Comparison of ENCODE assay signal across 16 cellular contexts in the genomic region with DNA sequence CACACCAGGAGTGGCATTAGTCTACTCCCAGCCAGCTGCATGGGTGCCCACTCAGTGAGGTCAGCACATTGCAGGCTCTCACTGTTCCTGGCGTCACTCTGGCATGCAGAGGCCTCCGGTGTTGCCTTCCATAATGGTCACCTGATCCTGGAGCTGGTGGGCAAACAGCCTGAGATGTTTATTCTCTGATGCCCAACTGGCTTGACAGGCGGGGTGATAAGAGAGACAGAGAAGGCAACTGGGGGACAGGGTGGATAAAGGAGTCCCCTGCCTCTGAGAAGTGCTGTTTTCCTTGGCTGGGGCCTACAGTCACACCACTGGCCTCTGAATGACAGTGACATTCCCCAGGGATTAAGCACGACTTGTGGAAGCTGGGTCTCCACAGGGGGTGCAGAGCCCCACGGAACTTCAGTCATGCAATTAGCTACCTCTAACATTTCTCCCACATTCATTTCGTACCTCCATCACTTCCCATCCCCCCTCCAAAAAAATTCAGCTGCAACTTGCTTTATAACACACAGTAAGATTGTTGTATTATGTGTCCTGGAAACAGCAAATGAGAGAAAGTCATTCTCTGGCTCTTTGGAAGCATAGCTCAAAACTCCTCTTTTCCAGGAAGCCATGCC. TPM values are rescaled to one million over a fixed set of nuclear protein-coding genes. Genes with fewer than 3 reads are reported as not detected.
DNase-seq lines count a peak whose midpoint lies in the region; ATAC-seq and TF ChIP-seq lines count a peak whose summit lies in the region.
"Had no signal": no experiment of that assay in that cellular context is flagged by ENCODE, and none has a peak within 500 bp of the region (broad histone marks: within the 10 kb centered on the region; RNA-seq: fewer than 3 reads in every experiment).

No MANE protein-coding gene starts in this region.

- no peak overlapping the region for H2BK120ac ChIP-seq in mesenchymal stem cell (ENCODE audit: low read depth, low read length)

- H3K9me3 Mint-ChIP-seq in brain (peaks cover 0 to 2% (median 0%) of the 10 kb centered on the region in 5 experiments), nephron progenitor cell (no peaks in the 10 kb centered on the region)
- H3K9me3 Mint-ChIP-seq: CD8-positive, alpha-beta memory T cell had no signal

- H3K14ac ChIP-seq in mesenchymal stem cell (ENCODE audit: low read length in 2 of 2), result no peak overlapping the region

- H3K4me1 Mint-ChIP-seq in brain, result peaks cover 42% of the 10 kb centered on the region
- H3K4me1 Mint-ChIP-seq in nephron progenitor cell, result peaks cover 56% of the 10 kb centered on the region

- H3K4me3 ChIP-seq in mesenchymal stem cell (ENCODE audit: insufficient read depth in 1 of 2, low read depth in 1 of 2, low read length in 2 of 2) (no peak overlapping the region), transverse colon (no peak overlapping the region)
- H3K4me3 ChIP-seq: breast epithelium, thyroid gland had no signal

- WGBS in mesenchymal stem cell, result 29% methylated on average over 5 of the region's 6 CpGs
- WGBS in transverse colon (ENCODE audit: low coverage in 1 of 2), 2 donors, result 61% methylated on average over 6 of the region's 6 CpGs; no CpG with 5 or more reads in 1 of the 2 donors

- H3K4ac ChIP-seq in mesenchymal stem cell (ENCODE audit: low read depth in 1 of 2, low read length in 2 of 2), result no peak overlapping the region

- H3K9me3 ChIP-seq in mesenchymal stem cell (ENCODE audit: control insufficient read depth, low read length), result no peaks in the 10 kb centered on the region
- no peaks in the 10 kb centered on the region for H3K9me3 ChIP-seq in transverse colon
- H3K9me3 ChIP-seq: breast epithelium, neutrophil, thyroid gland had no signal

- H3K4me3 Mint-ChIP-seq in brain (no peak overlapping the region), nephron progenitor cell (no peak overlapping the region)
- H3K4me3 Mint-ChIP-seq: CD8-positive, alpha-beta memory T cell had no signal

- H3K27me3 ChIP-seq in mesenchymal stem cell (ENCODE audit: control insufficient read depth in 1 of 2, insufficient read depth in 1 of 2, low read length in 2 of 2) (peaks cover under 1 to 29% of the 10 kb centered on the region in 2 experiments), transverse colon (peaks cover 25% of the 10 kb centered on the region)
- H3K27me3 ChIP-seq: thyroid gland had no signal

- H3K9ac ChIP-seq in mesenchymal stem cell (ENCODE audit: low read length), result no peak overlapping the region

- H3K36me3 Mint-ChIP-seq in brain, result no peaks in the 10 kb centered on the region
- H3K36me3 Mint-ChIP-seq in nephron progenitor cell (ENCODE audit: low read depth), result no peaks in the 10 kb centered on the region
- H3K36me3 Mint-ChIP-seq: CD8-positive, alpha-beta memory T cell had no signal

- H2BK5ac ChIP-seq in mesenchymal stem cell (ENCODE audit: low read depth, low read length, poor library complexity, severe bottlenecking), result no peak overlapping the region

- H3K4me1 ChIP-seq in mesenchymal stem cell (ENCODE audit: control insufficient read depth, insufficient read depth, low read depth, low read length) (peaks cover 9% of the 10 kb centered on the region), transverse colon (peaks cover 0 to 3% (median 0%) of the 10 kb centered on the region in 4 donors)
- H3K4me1 ChIP-seq: thyroid gland had no signal

- H3K27ac Mint-ChIP-seq in brain (peak overlapping the region in 4 of 5 experiments; percentile 31 to 80 (median 48)), nephron progenitor cell (no peak overlapping the region)
- H3K27ac Mint-ChIP-seq: CD8-positive, alpha-beta memory T cell had no signal

- no peak overlapping the region for H2BK15ac ChIP-seq in mesenchymal stem cell (ENCODE audit: low read depth, poor library complexity, severe bottlenecking)

- DNase-seq in DMS 273 (lab: John Stamatoyannopoulos, UW; ENCODE audit: unreplicated experiment) (peak; percentile 22), DMS 273 treated with DMSO at 0.1 percent for 48 hours (lab: John Stamatoyannopoulos, UW) (no peak), mesenchymal stem cell (no peak), transverse colon (no peak), nephron progenitor cell (no peak), mucosa of gallbladder (ENCODE audit: low spot score) (no peak)
- DNase-seq: activated CD4-positive, alpha-beta T cell treated with anti-CD3 and anti-CD28 coated beads for 48 hours; CD8-positive, alpha-beta memory T cell; NCI-H2171; T-helper 2 cell; thyroid gland had no signal

- in situ Hi-C loops in transverse colon (cut with MboI; ENCODE audit: low pct_ligation_motif_present in 1 of 4, low pct_unique_long_range_greater_than_20kb in 1 of 4, low sequenced_read_pairs in 3 of 4), result no loop called here

- H3K18ac ChIP-seq in mesenchymal stem cell (ENCODE audit: low read depth in 1 of 2, low read length in 2 of 2), result peak overlapping the region; percentile 30 to 52

- no peaks in the 10 kb centered on the region for H3K79me1 ChIP-seq in mesenchymal stem cell (replicated peaks; ENCODE audit: low read length, poor library complexity, severe bottlenecking)

- no peak overlapping the region for H3K23ac ChIP-seq in mesenchymal stem cell (ENCODE audit: low read length in 2 of 2)

- intact Hi-C loops in transverse colon (cut with DNase I; ENCODE audit: low total_unique reads), result no loop called here

- H3K4me2 ChIP-seq in mesenchymal stem cell (ENCODE audit: low read length, poor library complexity, severe bottlenecking), result no peak overlapping the region

- H3K27ac ChIP-seq in mesenchymal stem cell (ENCODE audit: low read length, poor library complexity, severe bottlenecking) (peak overlapping the region; percentile 56), transverse colon (peak overlapping the region in 3 of 4 donors; percentile 48 to 54 (median 49))
- H3K27ac ChIP-seq: 22Rv1, breast epithelium, neutrophil, thyroid gland had no signal

- H2BK12ac ChIP-seq in mesenchymal stem cell (ENCODE audit: low read length in 2 of 2), result peak overlapping the region in 1 of 2 experiments; percentile 54

- peak overlapping the region; percentile 10 for H4K8ac ChIP-seq in mesenchymal stem cell (ENCODE audit: low read length)

- TF ChIP-seq CTCF in brain (conservative IDR thresholded peaks at IDR 0.05) (no peak), transverse colon (IDR thresholded peaks at IDR 0.05) (no peak), nephron progenitor cell (IDR thresholded peaks at IDR 0.05) (no peak)

- no peaks in the 10 kb centered on the region for H3K36me3 ChIP-seq in mesenchymal stem cell (ENCODE audit: control insufficient read depth in 1 of 2, insufficient read depth in 2 of 2, low read depth in 1 of 2, low read length in 2 of 2)
- no peaks in the 10 kb centered on the region for H3K36me3 ChIP-seq in transverse colon
- H3K36me3 ChIP-seq: breast epithelium, neutrophil, thyroid gland had no signal

- no peak for TF ChIP-seq EP300 in transverse colon (IDR thresholded peaks at IDR 0.05; ENCODE audit: low read depth)

- H2AK5ac ChIP-seq in mesenchymal stem cell (ENCODE audit: low read length, severe bottlenecking), result no peak overlapping the region

- H4K91ac ChIP-seq in mesenchymal stem cell (ENCODE audit: low read length), result no peak overlapping the region

- no peak for ATAC-seq in HG03521 (IDR thresholded peaks at IDR 0.05; ENCODE audit: unreplicated experiment)

- H3K27me3 Mint-ChIP-seq in brain, result peaks cover 35% of the 10 kb centered on the region
- H3K27me3 Mint-ChIP-seq in nephron progenitor cell (ENCODE audit: low read depth, poor library complexity), result peaks cover 3% of the 10 kb centered on the region

- no peak overlapping the region for H2AFZ ChIP-seq in mesenchymal stem cell (ENCODE audit: low read depth, low read length)

- no peak for TF ChIP-seq POLR2A in transverse colon (IDR thresholded peaks at IDR 0.05)

RNA-seq across cellular contexts. Expression of a gene that starts 7.1 kb away (rescaled TPM):
- polyA plus RNA-seq in brain (ENCODE audit: insufficient read depth, low read depth, low replicate concordance), result 0.17 TPM
- polyA plus RNA-seq in mesenchymal stem cell (2013, experiment 1 of 2), result 0.68 TPM
- 0.55 TPM for polyA plus RNA-seq in mesenchymal stem cell (2013, experiment 2 of 2)
- 10 to 100 TPM in 1 of 4 donors, 1 to 10 TPM in 3; 1.2 to 10.5 (median 2.9) TPM for total RNA-seq in transverse colon
- 1.4 TPM for total RNA-seq in mucosa of gallbladder
- polyA plus RNA-seq: CD8-positive, alpha-beta memory T cell had no signal
